9 cellular contexts compared by ENCODE assay signal in genomic region chr17:5122586-5123342, GRCh38. TPM values are rescaled to one million over a fixed set of nuclear protein-coding genes. Genes with fewer than 3 reads are reported as not detected.
DNase-seq lines count a peak whose midpoint lies in the region; ATAC-seq and TF ChIP-seq lines count a peak whose summit lies in the region.
"Had no signal": no experiment of that assay in that cellular context is flagged by ENCODE, and none has a peak within 500 bp of the region (broad histone marks: within the 10 kb centered on the region; RNA-seq: fewer than 3 reads in every experiment).

No MANE protein-coding gene starts in this region.

- H3K9me3 Mint-ChIP-seq in H9: peaks cover 6 to 7% of the 10 kb centered on the region in 2 experiments; a peak in 3 of 5 replicates
- no peaks in the 10 kb centered on the region for H3K9me3 Mint-ChIP-seq in activated naive CD8-positive, alpha-beta T cell treated with anti-CD3 and anti-CD28 coated beads, Interleukin-2, amount 10 ng/mL, durations not matched to agents 7 days and 5 days
- H3K9me3 Mint-ChIP-seq: stimulated activated naive CD8-positive, alpha-beta T cell treated with anti-CD3 and anti-CD28 coated beads, Interleukin-15, Interleukin-2, amounts not matched to agents 100 ng/mL and 50 ng/mL, for 24 hours had no signal

- POLR2A ChIA-PET in activated naive CD8-positive, alpha-beta T cell treated with anti-CD3 and anti-CD28 coated beads, Interleukin-2, amount 10 ng/mL, durations not matched to agents 7 days and 5 days (lab: Charles Lee): no interaction called here
- POLR2A ChIA-PET in OCI-LY7 (lab: Charles Lee): no interaction called here

- H3K14ac ChIP-seq in H9 (ENCODE audit: insufficient read depth, low read length): peak overlapping the region; percentile 82

- no peak overlapping the region for H2BK20ac ChIP-seq in H9 (ENCODE audit: low read depth, low read length, poor library complexity, severe bottlenecking)

- peaks cover 68% of the 10 kb centered on the region for H3K27me3 Mint-ChIP-seq in H9 (ENCODE audit: low read depth)
- peaks cover 43% of the 10 kb centered on the region for H3K27me3 Mint-ChIP-seq in activated naive CD8-positive, alpha-beta T cell treated with anti-CD3 and anti-CD28 coated beads, Interleukin-2, amount 10 ng/mL, durations not matched to agents 7 days and 5 days

- no peaks in the 10 kb centered on the region; the same call in 1 of the 2 replicates for H3K27me3 ChIP-seq in H9 (ENCODE audit: insufficient read depth, low read length)
- H3K27me3 ChIP-seq in thyroid gland: peaks cover 5% of the 10 kb centered on the region

- TF ChIP-seq CTCF in H9 (conservative IDR thresholded peaks at IDR 0.05): 0 out of 3 replicates have a peak, but pooled peaks have one; percentile 9
- TF ChIP-seq CTCF in OCI-LY7 (conservative IDR thresholded peaks at IDR 0.05; ENCODE audit: low read length): no peak
- no peak for TF ChIP-seq CTCF in thyroid gland (IDR thresholded peaks at IDR 0.05)

- no CpG with 5 or more reads among the region's 75 CpGs for WGBS in H9 (ENCODE audit: extremely low coverage, insufficient read length, low lambda C conversion rate)
- WGBS in thyroid gland, 2 donors: 1% methylated on average over 9 of the region's 75 CpGs; no CpG with 5 or more reads in 1 of the 2 donors

- H3K9me3 ChIP-seq in H9 (ENCODE audit: control insufficient read depth, low read depth, low read length): no peaks in the 10 kb centered on the region
- no peaks in the 10 kb centered on the region for H3K9me3 ChIP-seq in iPS-18c (ENCODE audit: control insufficient read depth, insufficient read depth, low read length)
- H3K9me3 ChIP-seq in OCI-LY7 (ENCODE audit: low read length): 0 out of 2 replicates have a peak, but pooled peaks cover 6% of the 10 kb centered on the region
- no peaks in the 10 kb centered on the region for H3K9me3 ChIP-seq in thyroid gland

- H3K36me3 Mint-ChIP-seq in H9 (ENCODE audit: insufficient read depth in 1 of 3, low read depth in 3 of 3): peaks cover 0 to 8% (median 0%) of the 10 kb centered on the region in 3 experiments; a peak in 2 of 7 replicates
- H3K36me3 Mint-ChIP-seq in activated naive CD8-positive, alpha-beta T cell treated with anti-CD3 and anti-CD28 coated beads, Interleukin-2, amount 10 ng/mL, durations not matched to agents 7 days and 5 days: no peaks in the 10 kb centered on the region

- no peak overlapping the region for H4K8ac ChIP-seq in H9 (replicated peaks; ENCODE audit: insufficient read length, low read depth, low read length)

- peaks cover 9% of the 10 kb centered on the region for H3K23me2 ChIP-seq in H9 (ENCODE audit: insufficient read length, low read depth, low read length, poor library complexity, severe bottlenecking)

- H3K9ac ChIP-seq in H9 (ENCODE audit: extremely low read depth, insufficient read length, low read length): no peak overlapping the region

- H3K4ac ChIP-seq in H9 (ENCODE audit: low read depth, low read length): no peak overlapping the region

- no TSS peak for BruUV-seq in OCI-LY7 (replicated peaks; lab: Mats Ljungman, UMichigan)

- DNase-seq in H9: peak; percentile 70
- DNase-seq in activated naive CD8-positive, alpha-beta T cell treated with anti-CD3 and anti-CD28 coated beads, Interleukin-2, amount 10 ng/mL, durations not matched to agents 7 days and 5 days: peak; percentile 37
- DNase-seq in stimulated activated CD8-positive, alpha-beta memory T cell treated with anti-CD3 and anti-CD28 coated beads, Interleukin-4, amount 100 ng/mL, for 48 hours: peak; percentile 22
- DNase-seq in OCI-LY7 (ENCODE audit: low spot score): no peak
- DNase-seq in thyroid gland: no peak
- DNase-seq in HuH-7.5 (ENCODE audit: low spot score): no peak
- no peak for DNase-seq in midbrain (lab: John Stamatoyannopoulos, UW)

- no peaks in the 10 kb centered on the region for H3K79me1 ChIP-seq in H9 (ENCODE audit: insufficient read depth, low read depth, low read length, poor library complexity, severe bottlenecking)

- H2BK15ac ChIP-seq in H9 (ENCODE audit: low read depth, low read length): no peak overlapping the region

- H3K23ac ChIP-seq in H9 (ENCODE audit: insufficient read length, low read depth, low read length): no peak overlapping the region

- H3K18ac ChIP-seq in H9 (ENCODE audit: insufficient read length, low read depth, low read length): peak overlapping the region; percentile 85

- H3K36me3 ChIP-seq in OCI-LY7 (ENCODE audit: insufficient read depth, low read length) (no peaks in the 10 kb centered on the region), thyroid gland (no peaks in the 10 kb centered on the region)

- H2AK5ac ChIP-seq in H9 (ENCODE audit: insufficient read length, low read length): no peak overlapping the region

- no peak overlapping the region for H4K91ac ChIP-seq in H9 (ENCODE audit: insufficient read length, low read depth, low read length)

- H4K20me1 ChIP-seq in H9 (ENCODE audit: control insufficient read depth, insufficient read depth, insufficient read length) (no peaks in the 10 kb centered on the region), OCI-LY7 (ENCODE audit: insufficient read depth, low read length) (no peaks in the 10 kb centered on the region)

- ATAC-seq in activated naive CD8-positive, alpha-beta T cell treated with anti-CD3 and anti-CD28 coated beads, Interleukin-2, amount 10 ng/mL, durations not matched to agents 7 days and 5 days (ENCODE audit: low read depth): peak; percentile 42

- H3T11ph ChIP-seq in H9 (ENCODE audit: low read length): no peak overlapping the region

- no peak overlapping the region for H2BK120ac ChIP-seq in H9 (ENCODE audit: low read depth, low read length, poor library complexity, severe bottlenecking)

- H2AFZ ChIP-seq in H9 (ENCODE audit: low read length) (no peak overlapping the region), OCI-LY7 (ENCODE audit: low read length) (no peak overlapping the region)

- H3K9me2 ChIP-seq in OCI-LY7 (ENCODE audit: insufficient read depth, low read length): no peaks in the 10 kb centered on the region

- H3K4me1 ChIP-seq in H9 (ENCODE audit: insufficient read depth, low read length): no peaks in the 10 kb centered on the region
- H3K4me1 ChIP-seq in OCI-LY7 (ENCODE audit: insufficient read depth, low read length, poor library complexity, severe bottlenecking): no peaks in the 10 kb centered on the region
- peaks cover 7 to 11% of the 10 kb centered on the region in 2 donors for H3K4me1 ChIP-seq in thyroid gland

- CTCF ChIA-PET in OCI-LY7 (lab: Charles Lee; ENCODE audit: unreplicated experiment): no interaction called here

- no peak overlapping the region for H3K56ac ChIP-seq in H9 (ENCODE audit: insufficient read length, low read depth, low read length)

- intact Hi-C loops in OCI-LY7 (cut with micrococcal nuclease; ENCODE audit: unreplicated experiment): no loop called here
- intact Hi-C loops in thyroid gland (cut with DNase I): no loop called here

- H3K79me2 ChIP-seq in H9 (ENCODE audit: insufficient read depth, low read length) (no peaks in the 10 kb centered on the region), OCI-LY7 (ENCODE audit: insufficient read depth, low read depth, low read length) (no peaks in the 10 kb centered on the region)

- peaks cover 6% of the 10 kb centered on the region in 2 experiments; a peak in 3 of 4 replicates for H3K4me1 Mint-ChIP-seq in H9
- no peaks in the 10 kb centered on the region for H3K4me1 Mint-ChIP-seq in activated naive CD8-positive, alpha-beta T cell treated with anti-CD3 and anti-CD28 coated beads, Interleukin-2, amount 10 ng/mL, durations not matched to agents 7 days and 5 days

- H3K27ac ChIP-seq in H9 (ENCODE audit: insufficient read length, low read depth, low read length) (no peak overlapping the region), OCI-LY7 (ENCODE audit: low read depth, low read length, poor library complexity, severe bottlenecking) (no peak overlapping the region), thyroid gland (no peak overlapping the region)

- H3K4me3 ChIP-seq in iPS-18c (ENCODE audit: insufficient read depth, low read depth, low read length) (peak overlapping the region; percentile 64), OCI-LY7 (ENCODE audit: low read depth, low read length, poor library complexity, severe bottlenecking) (no peak overlapping the region), thyroid gland (replicated peaks in 1 of 3) (peak overlapping the region in 1 of 3 donors; percentile 28)

- H3K4me2 ChIP-seq in H9 (ENCODE audit: insufficient read depth, insufficient read length, low read length): peak overlapping the region; percentile 39
- H3K4me2 ChIP-seq in OCI-LY7 (ENCODE audit: low read length): no peak overlapping the region

- TF ChIP-seq POLR2A in thyroid gland (IDR thresholded peaks at IDR 0.05): no peak

- no peak overlapping the region for H3K27ac Mint-ChIP-seq in H9
- H3K27ac Mint-ChIP-seq in activated naive CD8-positive, alpha-beta T cell treated with anti-CD3 and anti-CD28 coated beads, Interleukin-2, amount 10 ng/mL, durations not matched to agents 7 days and 5 days: no peak overlapping the region
- H3K27ac Mint-ChIP-seq: stimulated activated naive CD8-positive, alpha-beta T cell treated with anti-CD3 and anti-CD28 coated beads, Interleukin-15, Interleukin-2, amounts not matched to agents 100 ng/mL and 50 ng/mL, for 24 hours had no signal

- H2BK12ac ChIP-seq in H9 (ENCODE audit: insufficient read length, low read depth, low read length): no peak overlapping the region

- H4K5ac ChIP-seq in H9 (ENCODE audit: insufficient read length, low read depth, low read length): no peak overlapping the region

- no peak overlapping the region for H2BK5ac ChIP-seq in H9 (ENCODE audit: insufficient read length, low read length)

- peak overlapping the region; percentile 70 to 78 for H3K4me3 Mint-ChIP-seq in H9
- no peak overlapping the region for H3K4me3 Mint-ChIP-seq in activated naive CD8-positive, alpha-beta T cell treated with anti-CD3 and anti-CD28 coated beads, Interleukin-2, amount 10 ng/mL, durations not matched to agents 7 days and 5 days
- H3K4me3 Mint-ChIP-seq: stimulated activated naive CD8-positive, alpha-beta T cell treated with anti-CD3 and anti-CD28 coated beads, Interleukin-15, Interleukin-2, amounts not matched to agents 100 ng/mL and 50 ng/mL, for 24 hours had no signal

RNA-seq across cellular contexts. Expression of gene USP6, which starts 6.9 kb away (rescaled TPM):
- total RNA-seq in H9 (2021) (0.17 and 0.18 TPM in 2 replicates), OCI-LY7 (2022) (0.06 and 0.11 TPM in 2 replicates), thyroid gland (1 to 10 TPM in 1 of 4 donors, under 1 TPM in 3; 0.11 to 1.7 (median 0.39) TPM)
- under 1 TPM; 0.06 to 0.11 TPM for total RNA-seq in activated naive CD8-positive, alpha-beta T cell treated with anti-CD3 and anti-CD28 coated beads, Interleukin-2, amount 10 ng/mL, durations not matched to agents 7 days and 5 days
- total RNA-seq in OCI-LY7 (2014; rRNA removed; shearing (Covaris generic)): 0.03 TPM in 1 of 2 replicates, not detected in the other

RNA-seq across cellular contexts. Expression of gene ZNF232, which starts 11.1 kb away (rescaled TPM):
- 44.7 and 46.4 TPM in 2 replicates for total RNA-seq in H9 (2021)
- total RNA-seq in activated naive CD8-positive, alpha-beta T cell treated with anti-CD3 and anti-CD28 coated beads, Interleukin-2, amount 10 ng/mL, durations not matched to agents 7 days and 5 days: 10 to 100 TPM in 1 of 2 experiments, 1 to 10 TPM in 1; 9.4 to 12.9 TPM
- total RNA-seq in OCI-LY7 (2014; rRNA removed; shearing (Covaris generic)): 28.3 and 32.0 TPM in 2 replicates
- total RNA-seq in OCI-LY7 (2022): 20.8 and 21.3 TPM in 2 replicates
- 10 to 100 TPM in 2 of 4 donors, 1 to 10 TPM in 2; 7.5 to 13.7 (median 9.6) TPM for total RNA-seq in thyroid gland

RNA-seq across cellular contexts. Expression of gene ZFP3, which starts 44.5 kb away (rescaled TPM):
- total RNA-seq in H9 (2021) (0.11 and 0.18 TPM in 2 replicates), OCI-LY7 (2022) (0.34 and 0.65 TPM in 2 replicates), thyroid gland (10 to 100 TPM in 3 of 4 donors, 1 to 10 TPM in 1; 9.5 to 14.1 (median 12.1) TPM)
- 1 to 10 TPM; 7.3 to 8.3 TPM for total RNA-seq in activated naive CD8-positive, alpha-beta T cell treated with anti-CD3 and anti-CD28 coated beads, Interleukin-2, amount 10 ng/mL, durations not matched to agents 7 days and 5 days
- 0.98 and 1.8 TPM in 2 replicates for total RNA-seq in OCI-LY7 (2014; rRNA removed; shearing (Covaris generic))

Comparison
In these comparisons a context has a peak if more than half of its experiments do, and no peak if none do; other contexts are left out.
1. DNase-seq: peak in H9 (single experiment), activated naive CD8-positive, alpha-beta T cell treated with anti-CD3 and anti-CD28 coated beads, Interleukin-2, amount 10 ng/mL, durations not matched to agents 7 days and 5 days (single experiment) and stimulated activated CD8-positive, alpha-beta memory T cell treated with anti-CD3 and anti-CD28 coated beads, Interleukin-4, amount 100 ng/mL, for 48 hours (single experiment); none in OCI-LY7 (single experiment), thyroid gland (0 of 2), HuH-7.5 (single experiment) and midbrain (single experiment).